ENCODE assay signal across 19 cellular contexts in the genomic region with DNA sequence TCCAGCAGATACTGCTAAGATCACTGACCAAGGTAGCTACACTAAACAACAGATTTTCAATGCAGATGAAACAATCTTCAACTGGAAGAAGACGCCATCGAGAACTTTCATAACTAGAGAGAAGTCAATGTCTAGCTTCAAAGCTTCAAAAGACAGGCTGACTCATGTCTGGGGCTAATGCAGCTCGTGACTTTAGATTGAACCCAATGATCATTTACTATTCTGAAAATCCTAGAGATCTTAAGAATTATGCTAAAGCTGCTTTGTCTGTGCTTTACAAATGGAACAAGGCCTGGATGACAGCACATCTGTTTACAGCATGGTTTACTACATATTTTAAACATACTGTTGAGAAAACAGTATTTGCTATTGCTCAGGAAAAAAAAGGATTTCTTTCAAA.
"Had no signal": no experiment of that assay in that cellular context is flagged by ENCODE, and none has a peak within 500 bp of the region (broad histone marks: within the 10 kb centered on the region; RNA-seq: fewer than 3 reads in every experiment).

No MANE protein-coding gene starts in this region.

- H3K27me3 ChIP-seq: ascending aorta, breast epithelium, hepatocyte, thyroid gland had no signal

- H3K9me3 Mint-ChIP-seq: activated naive CD4-positive, alpha-beta T cell treated with anti-CD3 and anti-CD28 coated beads, Interleukin-2, amount 50 U/mL, for 24 hours; activated T-cell treated with anti-CD3 and anti-CD28 coated beads, Interleukin-2, amount 50 U/mL, for 72 hours had no signal

- H3K4me3 ChIP-seq: ascending aorta, breast epithelium, hepatocyte, lung, thyroid gland had no signal

- H3K27ac ChIP-seq: ascending aorta, breast epithelium, hepatocyte, thyroid gland had no signal

- H3K4me1 ChIP-seq: breast epithelium had no signal

- H3K27me3 Mint-ChIP-seq: activated naive CD4-positive, alpha-beta T cell treated with anti-CD3 and anti-CD28 coated beads, Interleukin-2, amount 50 U/mL, for 24 hours had no signal

- ATAC-seq: activated T-cell treated with anti-CD3 and anti-CD28 coated beads, Interleukin-2, amount 50 U/mL, for 72 hours; right cardiac atrium had no signal

- H3K36me3 ChIP-seq: breast epithelium, thyroid gland had no signal

- H3K27ac Mint-ChIP-seq: activated naive CD4-positive, alpha-beta T cell treated with anti-CD3 and anti-CD28 coated beads, Interleukin-2, amount 50 U/mL, for 24 hours; activated T-cell treated with anti-CD3 and anti-CD28 coated beads, Interleukin-2, amount 50 U/mL, for 72 hours had no signal

- H3K9me3 ChIP-seq: ascending aorta, breast epithelium, thyroid gland had no signal

- DNase-seq: activated CD4-positive, alpha-beta T cell treated with anti-CD3 and anti-CD28 coated beads, Interleukin-2, amount 50 U/mL, for 1 hour; activated CD4-positive, CD25-positive, alpha-beta regulatory T cell treated with anti-CD3 and anti-CD28 coated beads, Interleukin-2, amount 50 U/mL, for 72 hours; activated CD8-positive, alpha-beta memory T cell treated with anti-CD3 and anti-CD28 coated beads, Interleukin-2, amount 50 U/mL, for 4 hours; activated gamma-delta T cell; activated T-cell treated with anti-CD3 and anti-CD28 coated beads, Interleukin-2, amount 50 U/mL, for 72 hours; effector CD4-positive, alpha-beta T cell; islet precursor cell; occipital lobe; right cardiac atrium; stimulated activated CD4-positive, alpha-beta T cell treated with anti-CD3 and anti-CD28 coated beads, Interleukin-2, amount 100 ng/mL, for 24 hours; stimulated activated naive CD4-positive, alpha-beta T cell treated with Interleukin-2 at 50 U/mL for 16 hours; T-helper 1 cell; T1000; thyroid gland had no signal

- H3K4me3 Mint-ChIP-seq: activated naive CD4-positive, alpha-beta T cell treated with anti-CD3 and anti-CD28 coated beads, Interleukin-2, amount 50 U/mL, for 24 hours; activated T-cell treated with anti-CD3 and anti-CD28 coated beads, Interleukin-2, amount 50 U/mL, for 72 hours had no signal
